ENCODE assay signal across 25 cellular contexts in the genomic region with DNA sequence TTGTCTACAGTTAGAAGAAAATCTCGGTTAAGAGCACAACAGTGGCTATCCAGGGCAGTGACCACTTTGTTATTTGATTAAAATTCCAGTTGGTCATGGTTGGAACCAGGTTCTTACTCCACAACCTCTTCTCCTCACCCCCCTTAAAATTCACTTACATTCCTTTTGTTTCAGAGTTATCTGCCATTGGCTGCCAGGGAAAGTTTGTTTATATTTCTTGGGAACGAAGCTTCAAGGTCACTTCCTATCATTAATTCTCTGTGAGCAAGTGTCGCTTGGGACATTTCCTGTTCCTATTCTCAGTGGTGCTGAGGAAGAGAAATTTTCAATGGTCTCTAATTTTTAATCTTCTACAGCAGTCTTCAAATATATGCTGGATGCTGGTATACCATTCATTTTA.
DNase-seq lines count a peak whose midpoint lies in the region; ATAC-seq and TF ChIP-seq lines count a peak whose summit lies in the region.
"Had no signal": no experiment of that assay in that cellular context is flagged by ENCODE, and none has a peak within 500 bp of the region (broad histone marks: within the 10 kb centered on the region; RNA-seq: fewer than 3 reads in every experiment).

No MANE protein-coding gene starts in this region.

- no peaks in the 10 kb centered on the region for H3K9me2 ChIP-seq in HCT116 (ENCODE audit: insufficient read depth)

- H3K4me3 Mint-ChIP-seq in activated CD4-positive, alpha-beta T cell treated with anti-CD3 and anti-CD28 coated beads, Interleukin-2, amount 10 ng/mL, durations not matched to agents 7 days and 5 days, result no peak overlapping the region
- H3K4me3 Mint-ChIP-seq: CD14-positive monocyte; central memory CD8-positive, alpha-beta T cell had no signal

- no peak for ATAC-seq in HCT116
- ATAC-seq in right lobe of liver, result peak; percentile 5 to 18 (median 10)
- ATAC-seq in stimulated activated naive CD8-positive, alpha-beta T cell treated with anti-CD3 and anti-CD28 coated beads, Interleukin-15, Interleukin-2, amounts not matched to agents 100 U/mL and 50 U/mL, for 24 hours, result no peak
- ATAC-seq: activated naive CD4-positive, alpha-beta T cell treated with anti-CD3 and anti-CD28 coated beads, Interleukin-2, amount 50 U/mL, for 72 hours; SK-N-SH treated with all-trans-retinoic acid at 6 μM for 48 hours had no signal

- H3K9me3 ChIP-seq in HCT116 (ENCODE audit: control insufficient read depth in 1 of 2, insufficient read depth in 1 of 2, low read depth in 1 of 2, low read length in 2 of 2) (no peaks in the 10 kb centered on the region), right lobe of liver (no peaks in the 10 kb centered on the region), thyroid gland (no peaks in the 10 kb centered on the region)
- H3K9me3 ChIP-seq: neutrophil, prostate gland, vagina had no signal

- H3K4me1 ChIP-seq in HCT116 (ENCODE audit: control insufficient read depth in 1 of 2, insufficient read depth in 2 of 2, low read length in 2 of 2) (peaks cover 11 to 18% of the 10 kb centered on the region in 2 experiments), right lobe of liver (peaks cover 0 to 18% (median 9%) of the 10 kb centered on the region in 4 donors), thyroid gland (peaks cover 19 to 38% of the 10 kb centered on the region in 2 donors)

- no peak overlapping the region for H3K4me2 ChIP-seq in HCT116 (ENCODE audit: low read length)

- RAD21 ChIA-PET in HCT116 (lab: Charles Lee; ENCODE audit: low non-redundant PET in 1 of 2, low total read pairs in 2 of 2, uncharacterized antibody in 2 of 2, unreplicated experiment in 2 of 2), result no interaction called here

- TF ChIP-seq POLR2A in HCT116 (IDR thresholded peaks at IDR 0.05; ENCODE audit: borderline replicate concordance, extremely low read depth, insufficient read depth, insufficient read length), result no peak
- TF ChIP-seq POLR2A in right lobe of liver (IDR thresholded peaks at IDR 0.05), result no peak
- TF ChIP-seq POLR2A in thyroid gland (IDR thresholded peaks at IDR 0.05), result no peak

- BruUV-seq in HCT116 (replicated peaks; lab: Mats Ljungman, UMichigan), result no TSS peak

- intact Hi-C loops in HCT116 (cut with micrococcal nuclease), result no loop called here
- intact Hi-C loops in right lobe of liver (cut with DNase I), result loop anchor here (10.0 kb wide), 2 partner anchors 206 to 226 kb away; no protein-coding TSS in a partner anchor
- intact Hi-C loops in thyroid gland (cut with DNase I), result no loop called here

- H3K9ac ChIP-seq in HCT116 (ENCODE audit: low read length), result no peak overlapping the region

- no peaks in the 10 kb centered on the region for H3K27me3 Mint-ChIP-seq in activated CD4-positive, alpha-beta T cell treated with anti-CD3 and anti-CD28 coated beads, Interleukin-2, amount 10 ng/mL, durations not matched to agents 7 days and 5 days
- H3K27me3 Mint-ChIP-seq: central memory CD8-positive, alpha-beta T cell had no signal

- no peaks in the 10 kb centered on the region for H3K79me2 ChIP-seq in HCT116 (ENCODE audit: insufficient read depth, low read length)

- no peaks in the 10 kb centered on the region for H3K36me3 Mint-ChIP-seq in activated CD4-positive, alpha-beta T cell treated with anti-CD3 and anti-CD28 coated beads, Interleukin-2, amount 10 ng/mL, durations not matched to agents 7 days and 5 days (ENCODE audit: low read depth)
- H3K36me3 Mint-ChIP-seq: activated naive CD4-positive, alpha-beta T cell treated with anti-CD3 and anti-CD28 coated beads, Interleukin-2, amount 50 U/mL, for 72 hours had no signal

- CTCF ChIA-PET in HCT116 (lab: Charles Lee), result no interaction called here
- CTCF ChIA-PET in activated CD4-positive, alpha-beta T cell treated with anti-CD3 and anti-CD28 coated beads, Interleukin-2, amount 10 ng/mL, durations not matched to agents 7 days and 5 days (lab: Charles Lee), result no interaction called here

- H3K36me3 ChIP-seq in HCT116 (ENCODE audit: control insufficient read depth in 1 of 2, insufficient read depth in 2 of 2, low read length in 2 of 2) (no peaks in the 10 kb centered on the region), right lobe of liver (no peaks in the 10 kb centered on the region), thyroid gland (no peaks in the 10 kb centered on the region)
- H3K36me3 ChIP-seq: neutrophil, prostate gland, vagina had no signal

- H3K27me3 ChIP-seq in HCT116 (ENCODE audit: insufficient read depth, low read length) (no peaks in the 10 kb centered on the region), right lobe of liver (no peaks in the 10 kb centered on the region), thyroid gland (no peaks in the 10 kb centered on the region)
- H3K27me3 ChIP-seq: dorsolateral prefrontal cortex, neutrophil, vagina had no signal

- no peak overlapping the region for H3K27ac ChIP-seq in HCT116 (ENCODE audit: low read depth, low read length)
- no peak overlapping the region for H3K27ac ChIP-seq in right lobe of liver
- peak overlapping the region in 2 of 3 donors; percentile 4 to 80 for H3K27ac ChIP-seq in thyroid gland
- H3K27ac ChIP-seq: dorsolateral prefrontal cortex, neutrophil, prostate gland, RWPE1, vagina had no signal

- DNase-seq in HCT116 (ENCODE audit: low read depth, low spot score) (no peak), dermis blood vessel endothelial cell (peak; percentile 83), right lobe of liver (no peak), thyroid gland (no peak), DMS114 treated with DMSO at 0.1 percent for 48 hours (lab: John Stamatoyannopoulos, UW; ENCODE audit: unreplicated experiment) (no peak)
- DNase-seq in stimulated activated naive CD8-positive, alpha-beta T cell treated with anti-CD3 and anti-CD28 coated beads, Interleukin-15, Interleukin-2, amounts not matched to agents 100 U/mL and 50 U/mL, for 24 hours, result no peak
- DNase-seq in activated CD4-positive, alpha-beta T cell treated with anti-CD3 and anti-CD28 coated beads, Interleukin-2, amount 10 ng/mL, durations not matched to agents 7 days and 5 days, result no peak
- DNase-seq: activated CD4-positive, alpha-beta T cell treated with anti-CD3 and anti-CD28 coated beads for 4 hours; activated T-cell treated with anti-CD3 and anti-CD28 coated beads, Interleukin-2, amount 50 U/mL, for 48 hours; anterior cingulate cortex; dorsolateral prefrontal cortex; hypothalamus; mammary epithelial cell; NCI-H1417; NCI-H2081 treated with DMSO at 0.1 percent for 48 hours; NCI-H345; NCI-H748 treated with DMSO at 0.1 percent for 48 hours had no signal

- WGBS in right lobe of liver (ENCODE audit: insufficient coverage, low coverage, low lambda C conversion rate, missing lambda C conversion rate), result 33% methylated on average over 3 of the region's 3 CpGs
- 59 to 61% methylated on average over 3 of the region's 3 CpGs for WGBS in thyroid gland, 2 donors

- H3K9me3 Mint-ChIP-seq in activated CD4-positive, alpha-beta T cell treated with anti-CD3 and anti-CD28 coated beads, Interleukin-2, amount 10 ng/mL, durations not matched to agents 7 days and 5 days, result no peaks in the 10 kb centered on the region
- H3K9me3 Mint-ChIP-seq: activated naive CD4-positive, alpha-beta T cell treated with anti-CD3 and anti-CD28 coated beads, Interleukin-2, amount 50 U/mL, for 72 hours; CD14-positive monocyte; central memory CD8-positive, alpha-beta T cell had no signal

- POLR2A ChIA-PET in HCT116 (lab: Charles Lee), result no interaction called here
- POLR2A ChIA-PET in activated CD4-positive, alpha-beta T cell treated with anti-CD3 and anti-CD28 coated beads, Interleukin-2, amount 10 ng/mL, durations not matched to agents 7 days and 5 days (lab: Charles Lee), result no interaction called here

- peak overlapping the region; percentile 99 for H2AFZ ChIP-seq in HCT116 (ENCODE audit: low read depth, low read length, poor library complexity, severe bottlenecking)

- no peaks in the 10 kb centered on the region for H4K20me1 ChIP-seq in HCT116 (ENCODE audit: insufficient read depth)

- H3K4me1 Mint-ChIP-seq in activated CD4-positive, alpha-beta T cell treated with anti-CD3 and anti-CD28 coated beads, Interleukin-2, amount 10 ng/mL, durations not matched to agents 7 days and 5 days, result no peaks in the 10 kb centered on the region
- H3K4me1 Mint-ChIP-seq: central memory CD8-positive, alpha-beta T cell had no signal

- H3K27ac Mint-ChIP-seq in activated CD4-positive, alpha-beta T cell treated with anti-CD3 and anti-CD28 coated beads, Interleukin-2, amount 10 ng/mL, durations not matched to agents 7 days and 5 days, result no peak overlapping the region
- H3K27ac Mint-ChIP-seq: activated naive CD4-positive, alpha-beta T cell treated with anti-CD3 and anti-CD28 coated beads, Interleukin-2, amount 50 U/mL, for 72 hours had no signal

- H3K4me3 ChIP-seq in HCT116 (replicated peaks in 1 of 2; ENCODE audit: low read depth in 1 of 2, low read length in 2 of 2) (no peak overlapping the region), right lobe of liver (no peak overlapping the region), thyroid gland (replicated peaks in 1 of 3) (no peak overlapping the region)
- H3K4me3 ChIP-seq: dorsolateral prefrontal cortex, prostate gland, vagina had no signal

- no peak for TF ChIP-seq RAD21 in HCT116 (IDR thresholded peaks at IDR 0.05; ENCODE audit: low read depth)

- TF ChIP-seq CTCF in HCT116 (IDR thresholded peaks at IDR 0.05 in 2 of 3, conservative IDR thresholded peaks at IDR 0.05 in 1 of 3; ENCODE audit: borderline replicate concordance in 1 of 3, insufficient read depth in 1 of 3, low read depth in 2 of 3, low read length in 2 of 3) (no peak), right lobe of liver (IDR thresholded peaks at IDR 0.05) (no peak), thyroid gland (IDR thresholded peaks at IDR 0.05) (no peak)

TF ChIP-seq in HCT116, 20 proteins besides CTCF, POLR2A, EP300 and RAD21 (continues in another document):
- TF ChIP-seq CBX3 (IDR thresholded peaks at IDR 0.05; ENCODE audit: low read depth), result no peak
- no peak for TF ChIP-seq SRF (IDR thresholded peaks at IDR 0.05; ENCODE audit: low read depth)
- TF ChIP-seq EGR1 (IDR thresholded peaks at IDR 0.05; ENCODE audit: low read depth), result no peak
- TF ChIP-seq EZH2 (IDR thresholded peaks at IDR 0.05), result no peak
- no peak for TF ChIP-seq POLR2AphosphoS5 (IDR thresholded peaks at IDR 0.05; ENCODE audit: low read depth, low read length)
- TF ChIP-seq ELF1 (IDR thresholded peaks at IDR 0.05; ENCODE audit: borderline replicate concordance, low read depth), result no peak
- TF ChIP-seq, protein P1, sequence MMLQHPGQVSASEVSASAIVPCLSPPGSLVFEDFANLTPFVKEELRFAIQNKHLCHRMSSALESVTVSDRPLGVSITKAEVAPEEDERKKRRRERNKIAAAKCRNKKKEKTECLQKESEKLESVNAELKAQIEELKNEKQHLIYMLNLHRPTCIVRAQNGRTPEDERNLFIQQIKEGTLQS (IDR thresholded peaks at IDR 0.05), result no peak
- no peak for TF ChIP-seq JUND (IDR thresholded peaks at IDR 0.05)

Comparison
In these comparisons a context has a peak if more than half of its experiments do, and no peak if none do; other contexts are left out.
1. ATAC-seq: peak in right lobe of liver (4 of 4); none in HCT116 (single experiment) and stimulated activated naive CD8-positive, alpha-beta T cell treated with anti-CD3 and anti-CD28 coated beads, Interleukin-15, Interleukin-2, amounts not matched to agents 100 U/mL and 50 U/mL, for 24 hours (single experiment).
2. H3K27ac ChIP-seq: peak in thyroid gland (2 of 3); none in HCT116 (single experiment) and right lobe of liver (0 of 3).
3. intact Hi-C loops: an anchor here in right lobe of liver (10.0 kb wide); none called in HCT116 and thyroid gland.